1 cellular context compared by ENCODE assay signal in genomic region chr9:83198336-83198735, GRCh38.
TF ChIP-seq lines count a peak whose summit lies in the region.

No MANE protein-coding gene starts in this region.

TF ChIP-seq in GM23338, 12 proteins besides CTCF, POLR2A, EP300 and RAD21 (continued from another document):
- TF ChIP-seq, protein P1, sequence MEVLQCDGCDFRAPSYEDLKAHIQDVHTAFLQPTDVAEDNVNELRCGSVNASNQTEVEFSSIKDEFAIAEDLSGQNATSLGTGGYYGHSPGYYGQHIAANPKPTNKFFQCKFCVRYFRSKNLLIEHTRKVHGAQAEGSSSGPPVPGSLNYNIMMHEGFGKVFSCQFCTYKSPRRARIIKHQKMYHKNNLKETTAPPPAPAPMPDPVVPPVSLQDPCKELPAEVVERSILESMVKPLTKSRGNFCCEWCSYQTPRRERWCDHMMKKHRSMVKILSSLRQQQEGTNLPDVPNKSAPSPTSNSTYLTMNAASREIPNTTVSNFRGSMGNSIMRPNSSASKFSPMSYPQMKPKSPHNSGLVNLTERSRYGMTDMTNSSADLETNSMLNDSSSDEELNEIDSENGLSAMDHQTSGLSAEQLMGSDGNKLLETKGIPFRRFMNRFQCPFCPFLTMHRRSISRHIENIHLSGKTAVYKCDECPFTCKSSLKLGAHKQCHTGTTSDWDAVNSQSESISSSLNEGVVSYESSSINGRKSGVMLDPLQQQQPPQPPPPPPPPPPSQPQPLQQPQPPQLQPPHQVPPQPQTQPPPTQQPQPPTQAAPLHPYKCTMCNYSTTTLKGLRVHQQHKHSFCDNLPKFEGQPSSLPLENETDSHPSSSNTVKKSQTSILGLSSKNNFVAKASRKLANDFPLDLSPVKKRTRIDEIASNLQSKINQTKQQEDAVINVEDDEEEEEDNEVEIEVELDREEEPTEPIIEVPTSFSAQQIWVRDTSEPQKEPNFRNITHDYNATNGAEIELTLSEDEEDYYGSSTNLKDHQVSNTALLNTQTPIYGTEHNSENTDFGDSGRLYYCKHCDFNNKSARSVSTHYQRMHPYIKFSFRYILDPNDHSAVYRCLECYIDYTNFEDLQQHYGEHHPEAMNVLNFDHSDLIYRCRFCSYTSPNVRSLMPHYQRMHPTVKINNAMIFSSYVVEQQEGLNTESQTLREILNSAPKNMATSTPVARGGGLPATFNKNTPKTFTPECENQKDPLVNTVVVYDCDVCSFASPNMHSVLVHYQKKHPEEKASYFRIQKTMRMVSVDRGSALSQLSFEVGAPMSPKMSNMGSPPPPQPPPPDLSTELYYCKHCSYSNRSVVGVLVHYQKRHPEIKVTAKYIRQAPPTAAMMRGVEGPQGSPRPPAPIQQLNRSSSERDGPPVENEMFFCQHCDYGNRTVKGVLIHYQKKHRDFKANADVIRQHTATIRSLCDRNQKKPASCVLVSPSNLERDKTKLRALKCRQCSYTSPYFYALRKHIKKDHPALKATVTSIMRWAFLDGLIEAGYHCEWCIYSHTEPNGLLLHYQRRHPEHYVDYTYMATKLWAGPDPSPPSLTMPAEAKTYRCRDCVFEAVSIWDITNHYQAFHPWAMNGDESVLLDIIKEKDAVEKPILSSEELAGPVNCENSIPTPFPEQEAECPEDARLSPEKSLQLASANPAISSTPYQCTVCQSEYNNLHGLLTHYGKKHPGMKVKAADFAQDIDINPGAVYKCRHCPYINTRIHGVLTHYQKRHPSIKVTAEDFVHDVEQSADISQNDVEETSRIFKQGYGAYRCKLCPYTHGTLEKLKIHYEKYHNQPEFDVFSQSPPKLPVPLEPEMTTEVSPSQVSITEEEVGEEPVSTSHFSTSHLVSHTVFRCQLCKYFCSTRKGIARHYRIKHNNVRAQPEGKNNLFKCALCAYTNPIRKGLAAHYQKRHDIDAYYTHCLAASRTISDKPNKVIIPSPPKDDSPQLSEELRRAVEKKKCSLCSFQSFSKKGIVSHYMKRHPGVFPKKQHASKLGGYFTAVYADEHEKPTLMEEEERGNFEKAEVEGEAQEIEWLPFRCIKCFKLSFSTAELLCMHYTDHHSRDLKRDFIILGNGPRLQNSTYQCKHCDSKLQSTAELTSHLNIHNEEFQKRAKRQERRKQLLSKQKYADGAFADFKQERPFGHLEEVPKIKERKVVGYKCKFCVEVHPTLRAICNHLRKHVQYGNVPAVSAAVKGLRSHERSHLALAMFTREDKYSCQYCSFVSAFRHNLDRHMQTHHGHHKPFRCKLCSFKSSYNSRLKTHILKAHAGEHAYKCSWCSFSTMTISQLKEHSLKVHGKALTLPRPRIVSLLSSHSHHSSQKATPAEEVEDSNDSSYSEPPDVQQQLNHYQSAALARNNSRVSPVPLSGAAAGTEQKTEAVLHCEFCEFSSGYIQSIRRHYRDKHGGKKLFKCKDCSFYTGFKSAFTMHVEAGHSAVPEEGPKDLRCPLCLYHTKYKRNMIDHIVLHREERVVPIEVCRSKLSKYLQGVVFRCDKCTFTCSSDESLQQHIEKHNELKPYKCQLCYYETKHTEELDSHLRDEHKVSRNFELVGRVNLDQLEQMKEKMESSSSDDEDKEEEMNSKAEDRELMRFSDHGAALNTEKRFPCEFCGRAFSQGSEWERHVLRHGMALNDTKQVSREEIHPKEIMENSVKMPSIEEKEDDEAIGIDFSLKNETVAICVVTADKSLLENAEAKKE (CRISPR knock-in tag; IDR thresholded peaks at IDR 0.05): no peak
